In the genomic region with DNA sequence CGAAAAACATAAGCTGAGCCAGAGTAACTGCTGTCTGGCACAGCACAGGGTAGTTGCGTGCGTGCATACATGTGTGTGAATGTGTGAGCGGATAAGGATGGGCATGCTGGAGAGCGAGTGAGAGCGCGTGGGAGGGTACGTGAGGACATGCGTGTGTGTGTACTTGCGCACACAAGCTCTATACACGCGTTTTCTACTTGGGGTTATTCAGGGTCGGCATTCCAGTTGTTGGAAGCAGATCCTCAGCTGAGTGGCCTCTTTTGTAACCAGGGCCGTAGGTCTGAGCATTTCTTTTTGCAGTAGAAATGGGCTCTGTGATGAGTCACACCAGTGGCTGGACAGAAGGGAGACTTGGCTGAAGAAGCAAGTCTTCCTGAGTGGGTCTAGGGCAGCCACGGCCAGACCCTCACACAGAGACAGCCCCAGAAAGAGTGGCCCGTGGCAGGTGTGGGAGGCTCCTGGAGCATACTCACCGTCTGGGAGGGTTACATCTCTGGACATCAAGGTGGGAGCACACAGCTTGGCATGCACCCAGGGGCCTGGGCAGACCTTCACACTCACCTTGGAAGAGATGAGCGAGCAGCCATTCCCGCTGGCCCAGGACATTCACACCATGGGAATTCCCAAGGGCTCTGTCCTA, we compare ENCODE assay signal across 9 cellular contexts.
A peak's percentile ranks its signal among the peaks of the same experiment; 100 is the strongest.
DNase-seq lines count a peak whose midpoint lies in the region; ATAC-seq and TF ChIP-seq lines count a peak whose summit lies in the region.
"Had no signal": no experiment of that assay in that cellular context is flagged by ENCODE, and none has a peak within 500 bp of the region (broad histone marks: within the 10 kb centered on the region; RNA-seq: fewer than 3 reads in every experiment).

No MANE protein-coding gene starts in this region.

- peak overlapping the region; percentile 32 for H3K27ac ChIP-seq in A673 (ENCODE audit: low read depth, low read length, poor library complexity, severe bottlenecking)
- peak overlapping the region; percentile 15 for H3K27ac ChIP-seq in duodenal mucosa (ENCODE audit: low read depth, low read length)
- H3K27ac ChIP-seq: HL-60 had no signal

- intact Hi-C loops in A673 (cut with micrococcal nuclease; ENCODE audit: unreplicated experiment), result no loop called here
- intact Hi-C loops in head of caudate nucleus (cut with DNase I), result no loop called here

- no peak for DNase-seq in A673 (ENCODE audit: low spot score)
- peak; percentile 83 for DNase-seq in myocyte (ENCODE audit: low read depth)
- no peak for DNase-seq in COR-L47 (lab: John Stamatoyannopoulos, UW)
- DNase-seq in head of caudate nucleus, result no peak

- H3K4me1 ChIP-seq in A673 (ENCODE audit: insufficient read depth, low read length, poor library complexity, severe bottlenecking) (peaks cover 26% of the 10 kb centered on the region), duodenal mucosa (ENCODE audit: control insufficient read depth in 1 of 2, insufficient read depth in 2 of 2, low read length in 2 of 2) (peaks cover 5 to 7% of the 10 kb centered on the region in 2 donors)

- CTCF ChIA-PET in A673 (lab: Charles Lee), result interaction anchor here (0.7 to 1.9 kb wide), 6 partner anchors 9 to 166 kb away, joined by 3 to 9 read pairs (median 4); no protein-coding TSS in a partner anchor

- H3K27me3 Mint-ChIP-seq in IgD-negative memory B cell, result peaks cover 2% of the 10 kb centered on the region

- no peak overlapping the region for H3K9ac ChIP-seq in duodenal mucosa (ENCODE audit: low read depth in 1 of 2, low read length in 2 of 2)

- H3K9me3 Mint-ChIP-seq in IgD-negative memory B cell, result peaks cover 0 to 3% (median 2%) of the 10 kb centered on the region in 3 donors

- H3K4me1 Mint-ChIP-seq in IgD-negative memory B cell, result peaks cover 21 to 26% (median 26%) of the 10 kb centered on the region in 3 donors

- H3K9me3 ChIP-seq in A673 (ENCODE audit: low read depth, low read length, poor library complexity, severe bottlenecking) (no peaks in the 10 kb centered on the region), duodenal mucosa (ENCODE audit: control insufficient read depth in 1 of 2, low read length in 2 of 2) (no peaks in the 10 kb centered on the region)

- H3K27ac Mint-ChIP-seq in IgD-negative memory B cell, result peak overlapping the region; percentile 57 to 94 (median 65)

- H3K4me3 ChIP-seq in A673 (ENCODE audit: low read depth, low read length, poor library complexity, severe bottlenecking) (no peak overlapping the region), duodenal mucosa (ENCODE audit: low read depth in 1 of 2, low read length in 2 of 2) (no peak overlapping the region)

- no peak for ATAC-seq in HG03442 (IDR thresholded peaks at IDR 0.05; ENCODE audit: unreplicated experiment)
- no peak for ATAC-seq in HG03175 (IDR thresholded peaks at IDR 0.05; ENCODE audit: unreplicated experiment)

- BruUV-seq in A673 (replicated peaks; lab: Mats Ljungman, UMichigan), result no TSS peak

- peak overlapping the region in 2 of 4 donors; percentile 41 to 88 for H3K4me3 Mint-ChIP-seq in IgD-negative memory B cell

- no peaks in the 10 kb centered on the region for H3K36me3 Mint-ChIP-seq in IgD-negative memory B cell

- POLR2A ChIA-PET in A673 (lab: Charles Lee; ENCODE audit: low non-redundant PET), result interaction anchor here (0.6 kb wide), 1 partner anchor 13 kb away, joined by 3 read pairs; no protein-coding TSS in a partner anchor

- H3K27me3 ChIP-seq in A673 (replicated peaks; ENCODE audit: insufficient read depth, low read depth, low read length, poor library complexity) (no peaks in the 10 kb centered on the region), duodenal mucosa (ENCODE audit: control insufficient read depth in 1 of 2, insufficient read depth in 2 of 2, low read length in 2 of 2) (no peaks in the 10 kb centered on the region)

- H3K36me3 ChIP-seq in A673 (ENCODE audit: insufficient read depth, low read length, poor library complexity, severe bottlenecking) (no peaks in the 10 kb centered on the region), duodenal mucosa (ENCODE audit: control insufficient read depth in 1 of 2, insufficient read depth in 2 of 2, low read length in 2 of 2) (no peaks in the 10 kb centered on the region)

- TF ChIP-seq CTCF in A673 (conservative IDR thresholded peaks at IDR 0.05; ENCODE audit: low read depth, low read length), result no peak
